18 cellular contexts compared by ENCODE assay signal in the genomic region with DNA sequence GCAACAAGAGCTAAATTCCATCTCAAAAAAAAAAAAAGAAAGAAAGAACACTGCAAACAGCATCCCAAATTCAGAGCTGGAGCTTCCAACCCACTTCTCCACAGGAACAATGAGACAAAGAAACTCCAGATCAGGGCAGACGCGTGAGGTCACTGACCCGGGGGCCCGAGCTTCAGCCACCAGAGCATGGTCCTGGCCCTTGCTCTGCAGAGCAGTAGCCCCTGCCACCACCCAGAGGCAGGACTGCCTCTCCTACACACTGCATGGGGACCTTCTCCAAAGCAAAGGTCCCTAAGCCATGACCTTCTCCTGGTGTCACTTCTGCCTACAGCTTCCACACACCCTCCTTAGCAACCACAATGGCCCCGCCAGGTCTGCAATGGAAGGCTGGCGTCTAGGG. TPM values are rescaled to one million over a fixed set of nuclear protein-coding genes. Genes with fewer than 3 reads are reported as not detected.
DNase-seq lines count a peak whose midpoint lies in the region; ATAC-seq and TF ChIP-seq lines count a peak whose summit lies in the region.
"Had no signal": no experiment of that assay in that cellular context is flagged by ENCODE, and none has a peak within 500 bp of the region (broad histone marks: within the 10 kb centered on the region; RNA-seq: fewer than 3 reads in every experiment).

No MANE protein-coding gene starts in this region.

- H3K4me1 Mint-ChIP-seq in GM23338, result peaks cover 39% of the 10 kb centered on the region
- H3K4me1 Mint-ChIP-seq in WTC11, result peaks cover 37% of the 10 kb centered on the region

- H3K4me1 ChIP-seq in GM23338 (ENCODE audit: insufficient read depth) (peaks cover 16% of the 10 kb centered on the region), osteoblast (ENCODE audit: insufficient read depth, low read length) (peaks cover 58% of the 10 kb centered on the region)

- DNase-seq in GM23338 (ENCODE audit: low spot score) (no peak), WTC11 (ENCODE audit: low spot score) (no peak), globus pallidus (ENCODE audit: low spot score) (peak; percentile 28), osteoblast (ENCODE audit: insufficient read length, low spot score, missing footprints) (no peak), GM03348 (ENCODE audit: low spot score) (no peak)
- DNase-seq: COR-L47; DMS153; NCI-H1105; NCI-H187; NCI-H69; NK-92 treated with Interleukin-12 subunit alpha and Interleukin-12 subunit beta, amount 100 ng/mL, for 24 hours; OCI-M1; RPMI8226 had no signal

- H3K27me3 ChIP-seq in GM23338 (ENCODE audit: insufficient read depth) (no peaks in the 10 kb centered on the region), osteoblast (ENCODE audit: insufficient read depth, low read length) (no peaks in the 10 kb centered on the region)
- H3K27me3 ChIP-seq: MG63 had no signal

- no peak for TF ChIP-seq CTCF in GM23338 (conservative IDR thresholded peaks at IDR 0.05; ENCODE audit: low read depth in 2 of 2)
- no peak for TF ChIP-seq CTCF in WTC11 (IDR thresholded peaks at IDR 0.05)
- TF ChIP-seq CTCF in osteoblast (IDR thresholded peaks at IDR 0.05; ENCODE audit: extremely low read depth, low read depth, low read length), result no peak

- no peaks in the 10 kb centered on the region for H3K36me3 Mint-ChIP-seq in GM23338 (ENCODE audit: low read depth)
- H3K36me3 Mint-ChIP-seq in WTC11, result no peaks in the 10 kb centered on the region
- H3K36me3 Mint-ChIP-seq: CD14-positive monocyte had no signal

- POLR2A ChIA-PET in WTC11 (lab: Charles Lee), result interaction anchor here (1.2 kb wide), 1 partner anchor 59 kb away, joined by 3 read pairs; no protein-coding TSS in a partner anchor

- no peaks in the 10 kb centered on the region for H4K20me1 ChIP-seq in GM23338 (replicated peaks; ENCODE audit: insufficient read depth)
- peaks cover 3% of the 10 kb centered on the region for H4K20me1 ChIP-seq in osteoblast (ENCODE audit: insufficient read depth, low read length)

- no peak overlapping the region for H3K4me3 Mint-ChIP-seq in GM23338
- H3K4me3 Mint-ChIP-seq in WTC11, result no peak overlapping the region
- H3K4me3 Mint-ChIP-seq: CD14-positive monocyte had no signal

- no peaks in the 10 kb centered on the region for H3K9me2 ChIP-seq in GM23338 (ENCODE audit: insufficient read depth)

- H3K9me3 Mint-ChIP-seq in GM23338 (no peaks in the 10 kb centered on the region), WTC11 (no peaks in the 10 kb centered on the region)
- H3K9me3 Mint-ChIP-seq: CD14-positive monocyte had no signal

- 0 out of 2 replicates have a peak, but pooled peaks cover 3% of the 10 kb centered on the region for H3F3A ChIP-seq in GM23338 (replicated peaks; ENCODE audit: low read depth)

- ATAC-seq in GM23338, result no peak
- no peak for ATAC-seq in WTC11
- no peak for ATAC-seq in GM19463 (IDR thresholded peaks at IDR 0.05; ENCODE audit: unreplicated experiment)
- ATAC-seq in GM18858 (IDR thresholded peaks at IDR 0.05; ENCODE audit: unreplicated experiment), result no peak
- ATAC-seq in HG03469 (IDR thresholded peaks at IDR 0.05; ENCODE audit: unreplicated experiment), result no peak

- H3K79me2 ChIP-seq in GM23338 (replicated peaks; ENCODE audit: insufficient read depth), result peaks cover 31% of the 10 kb centered on the region
- H3K79me2 ChIP-seq in osteoblast (ENCODE audit: insufficient read depth, low read length), result peaks cover 7% of the 10 kb centered on the region

- no peak overlapping the region for H3K4me2 ChIP-seq in GM23338
- no peak overlapping the region for H3K4me2 ChIP-seq in osteoblast (ENCODE audit: insufficient read depth, low read length)

- H3K9me3 ChIP-seq in osteoblast (ENCODE audit: low read depth, low read length), result no peaks in the 10 kb centered on the region
- H3K9me3 ChIP-seq: MG63 had no signal

- H3K27ac Mint-ChIP-seq in GM23338, result 0 out of 2 replicates have a peak overlapping the region, but pooled peaks have one; percentile 62
- H3K27ac Mint-ChIP-seq in WTC11, result peak overlapping the region; percentile 80

- H3K36me3 ChIP-seq in GM23338 (ENCODE audit: insufficient read depth) (no peaks in the 10 kb centered on the region), osteoblast (ENCODE audit: insufficient read depth, low read length) (no peaks in the 10 kb centered on the region)
- H3K36me3 ChIP-seq: MG63 had no signal

- CTCF ChIA-PET in WTC11 (lab: Charles Lee), result interaction anchor here (0.6 to 1.1 kb wide), 3 partner anchors 11 to 72 kb away, joined by 3 to 4 read pairs (median 3); no protein-coding TSS in a partner anchor

- H2AFZ ChIP-seq in GM23338 (no peak overlapping the region), osteoblast (ENCODE audit: low read length) (no peak overlapping the region)

- H3K27ac ChIP-seq in GM23338 (ENCODE audit: low read depth), result no peak overlapping the region
- H3K27ac ChIP-seq in osteoblast (ENCODE audit: low read depth, low read length), result peak overlapping the region; percentile 24

- H3K4me3 ChIP-seq in GM23338, result no peak overlapping the region
- no peak overlapping the region for H3K4me3 ChIP-seq in osteoblast (ENCODE audit: insufficient read depth, low read length)
- H3K4me3 ChIP-seq: MG63 had no signal

- H3K27me3 Mint-ChIP-seq in GM23338 (ENCODE audit: insufficient read depth, low read depth, poor library complexity) (peaks cover 22% of the 10 kb centered on the region), WTC11 (ENCODE audit: low read depth) (no peaks in the 10 kb centered on the region)

TF ChIP-seq in GM23338, 12 proteins besides CTCF, POLR2A, EP300 and RAD21 (continues in another document):
- no peak for TF ChIP-seq POLR2AphosphoS5 (IDR thresholded peaks at IDR 0.05; ENCODE audit: low read depth)
- TF ChIP-seq CREB1 (CRISPR knock-in tag; IDR thresholded peaks at IDR 0.05; ENCODE audit: low read depth), result no peak
- no peak for TF ChIP-seq EZH2 (IDR thresholded peaks at IDR 0.05; ENCODE audit: low read depth, unreplicated experiment)
- TF ChIP-seq EZH2phosphoT487 (IDR thresholded peaks at IDR 0.05; ENCODE audit: unreplicated experiment), result no peak
- no peak for TF ChIP-seq STAT1 (IDR thresholded peaks at IDR 0.05; ENCODE audit: unreplicated experiment)

TF ChIP-seq in WTC11, 78 proteins besides CTCF, POLR2A, EP300 and RAD21 (continues in another document):
- TF ChIP-seq SMAD4 (CRISPR knock-in tag; IDR thresholded peaks at IDR 0.05) (no peak), SOX15 (CRISPR knock-in tag; IDR thresholded peaks at IDR 0.05) (no peak), FOXP1 (CRISPR knock-in tag; IDR thresholded peaks at IDR 0.05; ENCODE audit: borderline replicate concordance) (no peak), RORB (CRISPR knock-in tag; IDR thresholded peaks at IDR 0.05) (no peak), ZNF219 (CRISPR knock-in tag; IDR thresholded peaks at IDR 0.05; ENCODE audit: borderline replicate concordance) (no peak), ZNF232 (CRISPR knock-in tag; IDR thresholded peaks at IDR 0.05) (no peak), TEAD4 (CRISPR knock-in tag; IDR thresholded peaks at IDR 0.05) (no peak), JAZF1 (CRISPR knock-in tag; IDR thresholded peaks at IDR 0.05) (no peak)
- TF ChIP-seq, protein P1, sequence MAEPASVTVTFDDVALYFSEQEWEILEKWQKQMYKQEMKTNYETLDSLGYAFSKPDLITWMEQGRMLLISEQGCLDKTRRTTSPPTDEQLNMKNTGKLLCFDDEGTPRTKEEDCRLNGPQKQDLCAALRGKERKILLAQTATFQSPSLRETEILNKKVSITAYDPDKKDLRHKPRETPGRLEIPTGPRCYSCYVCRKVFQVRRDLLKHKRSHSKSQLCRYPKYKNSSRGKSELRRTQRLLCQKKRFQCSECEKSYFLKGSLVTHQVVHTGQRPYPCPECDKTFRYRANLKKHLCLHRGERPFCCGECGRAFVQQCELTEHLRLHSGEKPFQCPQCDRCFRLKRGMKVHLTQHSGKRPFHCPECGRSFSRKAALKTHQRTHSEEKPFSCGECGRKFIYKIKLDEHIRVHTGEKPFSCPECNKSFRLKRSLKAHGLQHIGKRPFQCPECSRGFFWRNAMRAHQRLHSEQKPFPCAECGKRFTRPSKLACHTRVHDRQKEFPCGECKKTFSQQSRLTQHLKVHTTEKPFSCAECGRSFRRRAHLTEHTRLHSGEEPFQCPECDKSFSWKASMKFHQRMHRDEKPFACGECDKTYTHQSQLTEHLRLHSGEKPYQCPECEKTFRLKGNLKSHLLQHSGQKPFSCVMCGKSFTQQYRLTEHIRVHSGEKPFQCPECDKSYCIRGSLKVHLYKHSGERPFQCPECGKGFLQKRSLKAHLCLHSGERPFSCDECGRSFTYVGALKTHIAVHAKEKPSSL (CRISPR knock-in tag; conservative IDR thresholded peaks at IDR 0.05), result no peak
- TF ChIP-seq, protein P2, sequence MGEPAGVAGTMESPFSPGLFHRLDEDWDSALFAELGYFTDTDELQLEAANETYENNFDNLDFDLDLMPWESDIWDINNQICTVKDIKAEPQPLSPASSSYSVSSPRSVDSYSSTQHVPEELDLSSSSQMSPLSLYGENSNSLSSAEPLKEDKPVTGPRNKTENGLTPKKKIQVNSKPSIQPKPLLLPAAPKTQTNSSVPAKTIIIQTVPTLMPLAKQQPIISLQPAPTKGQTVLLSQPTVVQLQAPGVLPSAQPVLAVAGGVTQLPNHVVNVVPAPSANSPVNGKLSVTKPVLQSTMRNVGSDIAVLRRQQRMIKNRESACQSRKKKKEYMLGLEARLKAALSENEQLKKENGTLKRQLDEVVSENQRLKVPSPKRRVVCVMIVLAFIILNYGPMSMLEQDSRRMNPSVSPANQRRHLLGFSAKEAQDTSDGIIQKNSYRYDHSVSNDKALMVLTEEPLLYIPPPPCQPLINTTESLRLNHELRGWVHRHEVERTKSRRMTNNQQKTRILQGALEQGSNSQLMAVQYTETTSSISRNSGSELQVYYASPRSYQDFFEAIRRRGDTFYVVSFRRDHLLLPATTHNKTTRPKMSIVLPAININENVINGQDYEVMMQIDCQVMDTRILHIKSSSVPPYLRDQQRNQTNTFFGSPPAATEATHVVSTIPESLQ (CRISPR knock-in tag; IDR thresholded peaks at IDR 0.05), result no peak
- TF ChIP-seq, protein P3, sequence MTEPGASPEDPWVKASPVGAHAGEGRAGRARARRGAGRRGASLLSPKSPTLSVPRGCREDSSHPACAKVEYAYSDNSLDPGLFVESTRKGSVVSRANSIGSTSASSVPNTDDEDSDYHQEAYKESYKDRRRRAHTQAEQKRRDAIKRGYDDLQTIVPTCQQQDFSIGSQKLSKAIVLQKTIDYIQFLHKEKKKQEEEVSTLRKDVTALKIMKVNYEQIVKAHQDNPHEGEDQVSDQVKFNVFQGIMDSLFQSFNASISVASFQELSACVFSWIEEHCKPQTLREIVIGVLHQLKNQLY (CRISPR knock-in tag; IDR thresholded peaks at IDR 0.05), result no peak

RNA-seq across cellular contexts. Expression of a gene that starts 53.1 kb away (rescaled TPM):
- 54.0 and 63.4 TPM in 2 replicates for total RNA-seq in GM23338 (2014; rRNA removed; shearing (Covaris generic))
- polyA plus RNA-seq in GM23338 (2016; fragmentation: Nextera tagmentation; extraction: Ambion mirVana), result 57.8 and 60.6 TPM in 2 replicates
- total RNA-seq in WTC11 (2021), result 70.1 to 84.7 TPM (median 70.3 TPM) in 3 replicates
- total RNA-seq in osteoblast, result 28.6 and 35.4 TPM in 2 replicates

RNA-seq across cellular contexts. Expression of a gene that starts 53.7 kb away (rescaled TPM):
- 68.0 and 76.2 TPM in 2 replicates for total RNA-seq in GM23338 (2014; rRNA removed; shearing (Covaris generic))
- 35.7 and 40.7 TPM in 2 replicates for polyA plus RNA-seq in GM23338 (2016; fragmentation: Nextera tagmentation; extraction: Ambion mirVana)
- total RNA-seq in WTC11 (2021) (46.9 to 53.1 TPM (median 49.3 TPM) in 3 replicates), osteoblast (58.6 and 65.1 TPM in 2 replicates)
